In genomic region chr6:146419576-146419975, GRCh38 we compare ENCODE assay signal across 23 cellular contexts.
"Had no signal": no experiment of that assay in that cellular context is flagged by ENCODE, and none has a peak within 500 bp of the region (broad histone marks: within the 10 kb centered on the region; RNA-seq: fewer than 3 reads in every experiment).

No MANE protein-coding gene starts in this region.

- FAIRE-seq: endothelial cell of umbilical vein, kidney, urothelium cell line had no signal

- H3K9me3 ChIP-seq: esophagus muscularis mucosa, heart left ventricle, mucosa of descending colon, psoas muscle, sigmoid colon, thoracic aorta, tibial nerve, upper lobe of left lung had no signal

- DNase-seq: dermis blood vessel endothelial cell; effector memory CD4-positive, alpha-beta T cell; foreskin keratinocyte; heart left ventricle; kidney; mucosa of descending colon; naive B cell; nucleus accumbens; psoas muscle; right cardiac atrium; sigmoid colon; stimulated activated CD4-positive, alpha-beta T cell treated with anti-CD3 and anti-CD28 coated beads, Interleukin-2, amount 100 ng/mL, for 24 hours; stimulated activated CD4-positive, alpha-beta T cell treated with anti-CD3 and anti-CD28 coated beads, Interleukin-4, amount 100 ng/mL, for 24 hours; stimulated activated naive CD8-positive, alpha-beta T cell treated with anti-CD3 and anti-CD28 coated beads, Interleukin-15, Interleukin-2, amounts not matched to agents 100 U/mL and 50 U/mL, for 24 hours; upper lobe of left lung had no signal

- H2AFZ ChIP-seq: hepatocyte had no signal

- H3K36me3 ChIP-seq: esophagus muscularis mucosa, gastroesophageal sphincter, heart left ventricle, sigmoid colon, thoracic aorta, tibial nerve, upper lobe of left lung had no signal

- H3K4me3 ChIP-seq: coronary artery, esophagus muscularis mucosa, gastroesophageal sphincter, heart left ventricle, hepatocyte, mucosa of descending colon, psoas muscle, sigmoid colon, thoracic aorta, tibial nerve, upper lobe of left lung had no signal

- H3K4me1 ChIP-seq: esophagus muscularis mucosa, foreskin keratinocyte, gastroesophageal sphincter, heart left ventricle, psoas muscle, sigmoid colon, tibial nerve, upper lobe of left lung had no signal

- H3K27me3 ChIP-seq: esophagus muscularis mucosa, foreskin keratinocyte, gastroesophageal sphincter, heart left ventricle, hepatocyte, sigmoid colon, tibial nerve, upper lobe of left lung had no signal

- H3K27ac ChIP-seq: coronary artery, esophagus muscularis mucosa, foreskin keratinocyte, gastroesophageal sphincter, heart left ventricle, hepatocyte, psoas muscle, sigmoid colon, thoracic aorta, tibial nerve, upper lobe of left lung had no signal

- H3K4me2 ChIP-seq: hepatocyte had no signal

- H3K79me2 ChIP-seq: hepatocyte had no signal
